13 cellular contexts compared by ENCODE assay signal in genomic region chr11:25242928-25243327, GRCh38.
"Had no signal": no experiment of that assay in that cellular context is flagged by ENCODE, and none has a peak within 500 bp of the region (broad histone marks: within the 10 kb centered on the region; RNA-seq: fewer than 3 reads in every experiment).

No MANE protein-coding gene starts in this region.

- H3K27me3 Mint-ChIP-seq: naive thymus-derived CD8-positive, alpha-beta T cell; stimulated activated naive B cell treated with anti-CD40 and anti-IgM and Interleukin-4, amounts not matched to agents 10 μg/mL and 1 μg/mL and 100 μg/mL, for 72 hours; stimulated activated naive CD8-positive, alpha-beta T cell treated with anti-CD3 and anti-CD28 coated beads, Interleukin-15, amount 100 ng/mL, for 72 hours had no signal

- H3K4me3 ChIP-seq: heart left ventricle, testis, transverse colon had no signal

- H3K27ac Mint-ChIP-seq: naive thymus-derived CD8-positive, alpha-beta T cell; stimulated activated naive B cell treated with anti-CD40 and anti-IgM and Interleukin-4, amounts not matched to agents 10 μg/mL and 1 μg/mL and 100 μg/mL, for 72 hours; stimulated activated naive CD8-positive, alpha-beta T cell treated with anti-CD3 and anti-CD28 coated beads, Interleukin-15, amount 100 ng/mL, for 72 hours had no signal

- H3K27me3 ChIP-seq: heart left ventricle, neutrophil, testis, transverse colon had no signal

- H3K36me3 Mint-ChIP-seq: naive thymus-derived CD8-positive, alpha-beta T cell; stimulated activated naive B cell treated with anti-CD40 and anti-IgM and Interleukin-4, amounts not matched to agents 10 μg/mL and 1 μg/mL and 100 μg/mL, for 72 hours had no signal

- H3K9me3 ChIP-seq: neutrophil, testis, transverse colon had no signal

- H3K4me1 Mint-ChIP-seq: naive thymus-derived CD8-positive, alpha-beta T cell; stimulated activated naive B cell treated with anti-CD40 and anti-IgM and Interleukin-4, amounts not matched to agents 10 μg/mL and 1 μg/mL and 100 μg/mL, for 72 hours; stimulated activated naive CD8-positive, alpha-beta T cell treated with anti-CD3 and anti-CD28 coated beads, Interleukin-15, amount 100 ng/mL, for 72 hours had no signal

- DNase-seq: effector memory CD4-positive, alpha-beta T cell; heart left ventricle; hippocampal formation; kidney glomerular epithelial cell; naive thymus-derived CD8-positive, alpha-beta T cell; posterior cingulate gyrus; stimulated activated CD4-positive, alpha-beta T cell treated with anti-CD3 and anti-CD28 coated beads, Interleukin-2, amount 100 ng/mL, for 24 hours; stimulated activated CD4-positive, alpha-beta T cell treated with anti-CD3 and anti-CD28 coated beads, Interleukin-4, amount 100 ng/mL, for 4 hours; stimulated activated naive B cell treated with anti-CD40 and anti-IgM and Interleukin-4, amounts not matched to agents 10 μg/mL and 1 μg/mL and 100 μg/mL, for 72 hours; stimulated activated naive CD8-positive, alpha-beta T cell treated with anti-CD3 and anti-CD28 coated beads, Interleukin-15, amount 100 ng/mL, for 72 hours; testis; transverse colon had no signal

- H3K36me3 ChIP-seq: heart left ventricle, neutrophil, transverse colon had no signal

- H3K4me3 Mint-ChIP-seq: naive thymus-derived CD8-positive, alpha-beta T cell; stimulated activated naive B cell treated with anti-CD40 and anti-IgM and Interleukin-4, amounts not matched to agents 10 μg/mL and 1 μg/mL and 100 μg/mL, for 72 hours; stimulated activated naive CD8-positive, alpha-beta T cell treated with anti-CD3 and anti-CD28 coated beads, Interleukin-15, amount 100 ng/mL, for 72 hours had no signal

- H3K4me1 ChIP-seq: heart left ventricle, testis, transverse colon had no signal

- H3K27ac ChIP-seq: heart left ventricle, neutrophil, testis, transverse colon had no signal
